Comparison of ENCODE assay signal across 9 cellular contexts in genomic region chr14:105861985-105862465, GRCh38.
DNase-seq lines count a peak whose midpoint lies in the region; ATAC-seq and TF ChIP-seq lines count a peak whose summit lies in the region.
"Had no signal": no experiment of that assay in that cellular context is flagged by ENCODE, and none has a peak within 500 bp of the region (broad histone marks: within the 10 kb centered on the region; RNA-seq: fewer than 3 reads in every experiment).

No MANE protein-coding gene starts in this region.

- peak; percentile 73 for ATAC-seq in GM18517 (IDR thresholded peaks at IDR 0.05; ENCODE audit: unreplicated experiment)
- ATAC-seq in GM21723 (IDR thresholded peaks at IDR 0.05; ENCODE audit: unreplicated experiment): peak; percentile 37

- no peaks in the 10 kb centered on the region for H3K36me3 Mint-ChIP-seq in progenitor cell of endocrine pancreas (ENCODE audit: insufficient read depth)

- no peak for DNase-seq in MG63
- DNase-seq in NOMO-1 treated with DMSO at 0.1 percent for 48 hours (lab: John Stamatoyannopoulos, UW; ENCODE audit: unreplicated experiment): no peak
- no peak for DNase-seq in progenitor cell of endocrine pancreas (ENCODE audit: low spot score, unreplicated experiment)

- peaks cover 20% of the 10 kb centered on the region for H3K9me3 Mint-ChIP-seq in progenitor cell of endocrine pancreas (ENCODE audit: low read depth)

- TF ChIP-seq CTCF in OCI-LY3 (IDR thresholded peaks at IDR 0.05; ENCODE audit: low read depth, low read length) (no peak), progenitor cell of endocrine pancreas (IDR thresholded peaks at IDR 0.05; ENCODE audit: unreplicated experiment) (no peak)

- H3K9ac ChIP-seq in OCI-LY3 (ENCODE audit: low read length): peak overlapping the region; percentile 100
- H3K9ac ChIP-seq in mucosa of rectum (ENCODE audit: low read depth in 1 of 2, low read length in 2 of 2): no peak overlapping the region

- peaks cover 71% of the 10 kb centered on the region for H3K79me2 ChIP-seq in OCI-LY3 (ENCODE audit: low read length)

- no peak overlapping the region for H3K27ac Mint-ChIP-seq in progenitor cell of endocrine pancreas

- H3K4me1 ChIP-seq in OCI-LY3 (ENCODE audit: low read length): peaks cover 7% of the 10 kb centered on the region; the same call in 1 of the 2 replicates
- H3K4me1 ChIP-seq in mucosa of rectum (ENCODE audit: control insufficient read depth in 2 of 2, insufficient read depth in 2 of 2, low read length in 2 of 2): no peaks in the 10 kb centered on the region
- H3K4me1 ChIP-seq: ascending aorta had no signal

- H3K9me3 ChIP-seq in OCI-LY3 (ENCODE audit: insufficient read depth, low read length): peaks cover 13% of the 10 kb centered on the region; the same call in 1 of the 2 replicates
- no peaks in the 10 kb centered on the region for H3K9me3 ChIP-seq in mucosa of rectum (ENCODE audit: control insufficient read depth in 2 of 2, low read length in 2 of 2)
- H3K9me3 ChIP-seq in MG63: no peaks in the 10 kb centered on the region
- H3K9me3 ChIP-seq: ascending aorta had no signal

- H2AFZ ChIP-seq in OCI-LY3 (ENCODE audit: low read depth, low read length): no peak overlapping the region

- peak overlapping the region; percentile 92 for H3K4me2 ChIP-seq in OCI-LY3 (ENCODE audit: low read length)

- H3K4me1 Mint-ChIP-seq in progenitor cell of endocrine pancreas (ENCODE audit: low read depth): no peaks in the 10 kb centered on the region

- H3K36me3 ChIP-seq in OCI-LY3 (replicated peaks; ENCODE audit: low read depth, low read length) (peaks cover 33% of the 10 kb centered on the region), mucosa of rectum (ENCODE audit: control insufficient read depth in 2 of 2, insufficient read depth in 2 of 2, low read length in 2 of 2) (peaks cover 0 to 3% of the 10 kb centered on the region in 2 donors), MG63 (no peaks in the 10 kb centered on the region)
- H3K36me3 ChIP-seq: ascending aorta had no signal

- no peaks in the 10 kb centered on the region for H3K27me3 ChIP-seq in OCI-LY3 (ENCODE audit: low read depth, low read length)
- H3K27me3 ChIP-seq in mucosa of rectum (ENCODE audit: control insufficient read depth in 2 of 2, insufficient read depth in 2 of 2, low read length in 2 of 2): no peaks in the 10 kb centered on the region
- no peaks in the 10 kb centered on the region for H3K27me3 ChIP-seq in MG63
- H3K27me3 ChIP-seq: ascending aorta had no signal

- peak overlapping the region; percentile 99 for H3K4me3 ChIP-seq in OCI-LY3 (ENCODE audit: low read length)
- H3K4me3 ChIP-seq in mucosa of rectum (ENCODE audit: low read length in 2 of 2): peak overlapping the region; percentile 3 to 65
- no peak overlapping the region for H3K4me3 ChIP-seq in MG63
- H3K4me3 ChIP-seq: ascending aorta, lung had no signal

- no peak overlapping the region for H3K4me3 Mint-ChIP-seq in progenitor cell of endocrine pancreas (ENCODE audit: low read depth)

- H3K27ac ChIP-seq in OCI-LY3 (ENCODE audit: low read length): peak overlapping the region; percentile 98
- H3K27ac ChIP-seq in mucosa of rectum (ENCODE audit: low read depth in 2 of 2, low read length in 2 of 2): peak overlapping the region in 1 of 2 donors; percentile 70
- H3K27ac ChIP-seq: ascending aorta had no signal

- no peaks in the 10 kb centered on the region for H3K27me3 Mint-ChIP-seq in progenitor cell of endocrine pancreas

- no peaks in the 10 kb centered on the region for H4K20me1 ChIP-seq in OCI-LY3 (ENCODE audit: insufficient read depth, low read length)
